Comparison of ENCODE assay signal across 8 cellular contexts in the genomic region with DNA sequence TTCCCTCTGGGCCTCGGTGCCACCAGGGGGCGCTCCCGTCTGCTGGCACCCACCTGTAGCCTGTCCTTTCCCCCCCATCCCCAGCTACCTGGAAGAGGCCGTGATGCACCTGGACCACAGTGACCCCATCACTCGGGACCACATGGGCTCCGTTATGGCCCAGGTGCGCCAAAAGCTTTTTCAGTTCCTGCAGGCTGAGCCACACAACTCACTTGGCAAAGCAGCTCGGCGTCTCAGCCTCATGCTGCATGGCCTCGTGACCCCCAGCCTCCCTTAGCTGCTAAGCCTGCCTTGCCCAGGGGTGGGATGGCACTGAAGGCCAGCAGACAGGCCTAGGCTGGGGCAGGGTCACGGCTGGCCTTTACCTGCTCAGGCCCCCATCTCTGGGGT. TPM values are rescaled to one million over a fixed set of nuclear protein-coding genes. Genes with fewer than 3 reads are reported as not detected.
DNase-seq lines count a peak whose midpoint lies in the region; ATAC-seq and TF ChIP-seq lines count a peak whose summit lies in the region.

No MANE protein-coding gene starts in this region.

- CTCF ChIA-PET in PC-9 (lab: Charles Lee), result interaction anchor here (0.6 to 2.1 kb wide), 4 partner anchors 9 to 180 kb away, joined by 4 to 13 read pairs (median 4); a partner anchor contains a TSS

- H4K20me1 ChIP-seq in PC-9 (ENCODE audit: insufficient read depth), result no peaks in the 10 kb centered on the region

- no peaks in the 10 kb centered on the region for H3K9me3 ChIP-seq in PC-9 (ENCODE audit: insufficient read depth, low read depth)
- no peaks in the 10 kb centered on the region for H3K9me3 ChIP-seq in gastroesophageal sphincter

- H3K79me2 ChIP-seq in PC-9 (ENCODE audit: low read depth), result no peaks in the 10 kb centered on the region

- H3K27ac ChIP-seq in PC-9 (no peak overlapping the region), gastroesophageal sphincter (peak overlapping the region; percentile 16 to 83 (median 67))

- no peak overlapping the region for H3K4me3 ChIP-seq in PC-9
- H3K4me3 ChIP-seq in gastroesophageal sphincter, result no peak overlapping the region
- H3K4me3 ChIP-seq in retinal pigment epithelial cell (ENCODE audit: low read length), result no peak overlapping the region

- H3K36me3 ChIP-seq in PC-9 (ENCODE audit: low read depth), result peaks cover 4% of the 10 kb centered on the region; the same call in 1 of the 2 replicates
- H3K36me3 ChIP-seq in gastroesophageal sphincter, result peaks cover 0 to 69% of the 10 kb centered on the region in 2 donors

- H3K4me1 ChIP-seq in PC-9 (replicated peaks; ENCODE audit: insufficient read depth), result no peaks in the 10 kb centered on the region
- peaks cover 0 to 25% (median 8%) of the 10 kb centered on the region in 3 donors for H3K4me1 ChIP-seq in gastroesophageal sphincter

- 40% methylated on average over 5 of the region's 11 CpGs; no CpG with 5 or more reads in 1 of the 2 donors for WGBS in gastroesophageal sphincter (ENCODE audit: low coverage in 1 of 2), 2 donors

- no TSS peak for BruUV-seq in PC-9 (replicated peaks; lab: Mats Ljungman, UMichigan)

- peak; percentile 76 for DNase-seq in Right ventricle myocardium inferior (ENCODE audit: missing footprints)
- DNase-seq in cardiac septum (ENCODE audit: low spot score), result no peak
- DNase-seq in PC-9, result peak in 1 of 2 experiments; percentile 67
- peak; percentile 67 for DNase-seq in activated T-helper 9 cell treated with anti-CD3 and anti-CD28 coated beads, Interleukin-2, amount 50 U/mL, for 16 hours (ENCODE audit: low read depth)
- no peak for DNase-seq in retinal pigment epithelial cell (ENCODE audit: low read depth)
- no peak for DNase-seq in NCI-H226

- H3K9me2 ChIP-seq in PC-9 (ENCODE audit: insufficient read depth), result no peaks in the 10 kb centered on the region

- TF ChIP-seq CTCF in PC-9 (conservative IDR thresholded peaks at IDR 0.05) (peak; percentile 92), gastroesophageal sphincter (IDR thresholded peaks at IDR 0.05) (peak in 3 of 4 experiments; percentile 71 to 93 (median 86)), retinal pigment epithelial cell (conservative IDR thresholded peaks at IDR 0.05; ENCODE audit: low read depth, low read length) (peak; percentile 94)

- TF ChIP-seq POLR2A in gastroesophageal sphincter (IDR thresholded peaks at IDR 0.05), result no peak

- ATAC-seq in Right ventricle myocardium inferior (no peak), gastroesophageal sphincter (peak; percentile 56), GM18907 (IDR thresholded peaks at IDR 0.05; ENCODE audit: unreplicated experiment) (no peak)

- H3K4me2 ChIP-seq in PC-9, result no peak overlapping the region

- no peak overlapping the region for H2AFZ ChIP-seq in PC-9

- H3F3A ChIP-seq in PC-9 (ENCODE audit: insufficient read depth, low read depth), result no peaks in the 10 kb centered on the region; the same call in 1 of the 2 replicates

- TF ChIP-seq EP300 in gastroesophageal sphincter (IDR thresholded peaks at IDR 0.05), result no peak

- no peaks in the 10 kb centered on the region for H3K27me3 ChIP-seq in PC-9 (ENCODE audit: insufficient read depth, low read depth)
- no peaks in the 10 kb centered on the region for H3K27me3 ChIP-seq in gastroesophageal sphincter

- intact Hi-C loops in Right ventricle myocardium inferior (cut with DNase I) (loop anchor here (2.0 kb wide), 2 partner anchors 45 to 157 kb away; no protein-coding TSS in a partner anchor), cardiac septum (cut with DNase I) (loop anchor here (2.0 to 10.0 kb wide), 2 partner anchors 45 to 351 kb away; a partner anchor contains a TSS), PC-9 (cut with micrococcal nuclease; ENCODE audit: unreplicated experiment) (loop anchor here (2.0 kb wide), 1 partner anchor 157 kb away; no protein-coding TSS in a partner anchor)

- POLR2A ChIA-PET in PC-9 (lab: Charles Lee; ENCODE audit: unreplicated experiment), result no interaction called here

RNA-seq across cellular contexts. Expression of a gene that starts 0.8 kb away (rescaled TPM):
- 0.54 TPM for total RNA-seq in Right ventricle myocardium inferior
- 2.1 TPM for total RNA-seq in cardiac septum
- total RNA-seq in PC-9 (2021), result 1.3 TPM in 1 of 2 replicates, not detected in the other
- total RNA-seq in gastroesophageal sphincter, result 1 to 10 TPM in 2 of 4 donors, not detected in 2; 1.2 to 2.4 TPM

RNA-seq across cellular contexts. Expression of a gene that starts 9.2 kb away (rescaled TPM):
- total RNA-seq in Right ventricle myocardium inferior (18.1 TPM), cardiac septum (22.6 TPM), PC-9 (2021) (25.8 and 28.4 TPM in 2 replicates), gastroesophageal sphincter (10 to 100 TPM; 14.7 to 32.3 (median 23.4) TPM)

RNA-seq across cellular contexts. Expression of a gene that starts 11.0 kb away (rescaled TPM):
- total RNA-seq in Right ventricle myocardium inferior (35.4 TPM), cardiac septum (43.8 TPM), PC-9 (2021) (48.8 and 52.7 TPM in 2 replicates), gastroesophageal sphincter (10 to 100 TPM; 43.8 to 72.6 (median 53.5) TPM)

RNA-seq across cellular contexts. Expression of a gene that starts 36.4 kb away (rescaled TPM):
- 21.3 TPM for total RNA-seq in Right ventricle myocardium inferior
- total RNA-seq in cardiac septum, result 27.9 TPM
- total RNA-seq in PC-9 (2021), result 32.7 and 33.8 TPM in 2 replicates
- total RNA-seq in gastroesophageal sphincter, result 10 to 100 TPM; 15.4 to 44.2 (median 35.3) TPM

RNA-seq across cellular contexts. Expression of a gene that starts 37.1 kb away (rescaled TPM):
- total RNA-seq in Right ventricle myocardium inferior (86.6 TPM), cardiac septum (87.1 TPM), PC-9 (2021) (94.2 and 147 TPM in 2 replicates), gastroesophageal sphincter (100 to 1,000 TPM in 3 of 4 donors, 10 to 100 TPM in 1; 90.0 to 194 (median 113) TPM)

Comparison
In these comparisons a context has a peak if more than half of its experiments do, and no peak if none do; other contexts are left out.
1. DNase-seq: peak in Right ventricle myocardium inferior (single experiment) and activated T-helper 9 cell treated with anti-CD3 and anti-CD28 coated beads, Interleukin-2, amount 50 U/mL, for 16 hours (single experiment); none in cardiac septum (single experiment), retinal pigment epithelial cell (single experiment) and NCI-H226 (single experiment).
2. Peak in every context shown above with its lines, with median percentiles within 50 percentile points of each other: CTCF ChIP-seq.